ENCODE assay signal across 2 cellular contexts in the genomic region with DNA sequence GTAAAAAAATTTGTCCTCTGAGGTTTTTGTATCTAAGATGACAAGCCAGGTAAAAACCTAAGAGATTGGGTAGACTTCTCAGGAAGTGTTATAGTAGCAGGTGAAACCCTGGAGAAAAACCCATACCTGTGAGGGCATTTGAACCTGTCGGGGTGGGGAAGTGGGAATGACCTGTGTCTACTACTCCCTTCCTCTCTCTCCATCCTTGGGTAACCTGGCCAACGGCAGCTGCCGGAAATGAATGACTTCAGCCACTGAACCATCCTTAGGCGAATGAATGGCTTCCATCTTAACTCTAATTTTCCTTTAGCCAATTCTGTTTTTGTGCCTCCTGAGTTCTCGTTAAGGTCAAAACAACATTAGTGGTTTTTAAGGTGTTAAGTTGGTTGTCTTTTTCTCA.
TF ChIP-seq lines count a peak whose summit lies in the region.

No MANE protein-coding gene starts in this region.

TF ChIP-seq in HCT116, 20 proteins besides CTCF, POLR2A, EP300 and RAD21:
- TF ChIP-seq FOSL1 (IDR thresholded peaks at IDR 0.05; ENCODE audit: low read depth): no peak
- TF ChIP-seq, protein P1, sequence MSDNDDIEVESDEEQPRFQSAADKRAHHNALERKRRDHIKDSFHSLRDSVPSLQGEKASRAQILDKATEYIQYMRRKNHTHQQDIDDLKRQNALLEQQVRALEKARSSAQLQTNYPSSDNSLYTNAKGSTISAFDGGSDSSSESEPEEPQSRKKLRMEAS (IDR thresholded peaks at IDR 0.05): no peak
- TF ChIP-seq, protein P2, sequence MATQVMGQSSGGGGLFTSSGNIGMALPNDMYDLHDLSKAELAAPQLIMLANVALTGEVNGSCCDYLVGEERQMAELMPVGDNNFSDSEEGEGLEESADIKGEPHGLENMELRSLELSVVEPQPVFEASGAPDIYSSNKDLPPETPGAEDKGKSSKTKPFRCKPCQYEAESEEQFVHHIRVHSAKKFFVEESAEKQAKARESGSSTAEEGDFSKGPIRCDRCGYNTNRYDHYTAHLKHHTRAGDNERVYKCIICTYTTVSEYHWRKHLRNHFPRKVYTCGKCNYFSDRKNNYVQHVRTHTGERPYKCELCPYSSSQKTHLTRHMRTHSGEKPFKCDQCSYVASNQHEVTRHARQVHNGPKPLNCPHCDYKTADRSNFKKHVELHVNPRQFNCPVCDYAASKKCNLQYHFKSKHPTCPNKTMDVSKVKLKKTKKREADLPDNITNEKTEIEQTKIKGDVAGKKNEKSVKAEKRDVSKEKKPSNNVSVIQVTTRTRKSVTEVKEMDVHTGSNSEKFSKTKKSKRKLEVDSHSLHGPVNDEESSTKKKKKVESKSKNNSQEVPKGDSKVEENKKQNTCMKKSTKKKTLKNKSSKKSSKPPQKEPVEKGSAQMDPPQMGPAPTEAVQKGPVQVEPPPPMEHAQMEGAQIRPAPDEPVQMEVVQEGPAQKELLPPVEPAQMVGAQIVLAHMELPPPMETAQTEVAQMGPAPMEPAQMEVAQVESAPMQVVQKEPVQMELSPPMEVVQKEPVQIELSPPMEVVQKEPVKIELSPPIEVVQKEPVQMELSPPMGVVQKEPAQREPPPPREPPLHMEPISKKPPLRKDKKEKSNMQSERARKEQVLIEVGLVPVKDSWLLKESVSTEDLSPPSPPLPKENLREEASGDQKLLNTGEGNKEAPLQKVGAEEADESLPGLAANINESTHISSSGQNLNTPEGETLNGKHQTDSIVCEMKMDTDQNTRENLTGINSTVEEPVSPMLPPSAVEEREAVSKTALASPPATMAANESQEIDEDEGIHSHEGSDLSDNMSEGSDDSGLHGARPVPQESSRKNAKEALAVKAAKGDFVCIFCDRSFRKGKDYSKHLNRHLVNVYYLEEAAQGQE (IDR thresholded peaks at IDR 0.05; ENCODE audit: low read depth): no peak
- TF ChIP-seq CEBPB (IDR thresholded peaks at IDR 0.05; ENCODE audit: low read depth): no peak
- no peak for TF ChIP-seq SIN3A (IDR thresholded peaks at IDR 0.05; ENCODE audit: low read depth)
- no peak for TF ChIP-seq SP1 (IDR thresholded peaks at IDR 0.05; ENCODE audit: low read depth)
- TF ChIP-seq YY1 (IDR thresholded peaks at IDR 0.05; ENCODE audit: extremely low read depth, insufficient replicate concordance, low read depth, low read length): no peak
- no peak for TF ChIP-seq TCF7L2 (IDR thresholded peaks at IDR 0.05; ENCODE audit: borderline replicate concordance, extremely low read depth, insufficient read depth, insufficient read length)
TF ChIP-seq in HCT116: peak in this region for 0.

TF ChIP-seq in GM12878, 131 proteins besides CTCF, POLR2A, EP300 and RAD21 (continues in another document):
- TF ChIP-seq E2F4 (IDR thresholded peaks at IDR 0.05; ENCODE audit: low read depth, low read length): no peak
- no peak for TF ChIP-seq BCL11A (IDR thresholded peaks at IDR 0.05; ENCODE audit: low read depth, low read length)
- TF ChIP-seq, protein P3, sequence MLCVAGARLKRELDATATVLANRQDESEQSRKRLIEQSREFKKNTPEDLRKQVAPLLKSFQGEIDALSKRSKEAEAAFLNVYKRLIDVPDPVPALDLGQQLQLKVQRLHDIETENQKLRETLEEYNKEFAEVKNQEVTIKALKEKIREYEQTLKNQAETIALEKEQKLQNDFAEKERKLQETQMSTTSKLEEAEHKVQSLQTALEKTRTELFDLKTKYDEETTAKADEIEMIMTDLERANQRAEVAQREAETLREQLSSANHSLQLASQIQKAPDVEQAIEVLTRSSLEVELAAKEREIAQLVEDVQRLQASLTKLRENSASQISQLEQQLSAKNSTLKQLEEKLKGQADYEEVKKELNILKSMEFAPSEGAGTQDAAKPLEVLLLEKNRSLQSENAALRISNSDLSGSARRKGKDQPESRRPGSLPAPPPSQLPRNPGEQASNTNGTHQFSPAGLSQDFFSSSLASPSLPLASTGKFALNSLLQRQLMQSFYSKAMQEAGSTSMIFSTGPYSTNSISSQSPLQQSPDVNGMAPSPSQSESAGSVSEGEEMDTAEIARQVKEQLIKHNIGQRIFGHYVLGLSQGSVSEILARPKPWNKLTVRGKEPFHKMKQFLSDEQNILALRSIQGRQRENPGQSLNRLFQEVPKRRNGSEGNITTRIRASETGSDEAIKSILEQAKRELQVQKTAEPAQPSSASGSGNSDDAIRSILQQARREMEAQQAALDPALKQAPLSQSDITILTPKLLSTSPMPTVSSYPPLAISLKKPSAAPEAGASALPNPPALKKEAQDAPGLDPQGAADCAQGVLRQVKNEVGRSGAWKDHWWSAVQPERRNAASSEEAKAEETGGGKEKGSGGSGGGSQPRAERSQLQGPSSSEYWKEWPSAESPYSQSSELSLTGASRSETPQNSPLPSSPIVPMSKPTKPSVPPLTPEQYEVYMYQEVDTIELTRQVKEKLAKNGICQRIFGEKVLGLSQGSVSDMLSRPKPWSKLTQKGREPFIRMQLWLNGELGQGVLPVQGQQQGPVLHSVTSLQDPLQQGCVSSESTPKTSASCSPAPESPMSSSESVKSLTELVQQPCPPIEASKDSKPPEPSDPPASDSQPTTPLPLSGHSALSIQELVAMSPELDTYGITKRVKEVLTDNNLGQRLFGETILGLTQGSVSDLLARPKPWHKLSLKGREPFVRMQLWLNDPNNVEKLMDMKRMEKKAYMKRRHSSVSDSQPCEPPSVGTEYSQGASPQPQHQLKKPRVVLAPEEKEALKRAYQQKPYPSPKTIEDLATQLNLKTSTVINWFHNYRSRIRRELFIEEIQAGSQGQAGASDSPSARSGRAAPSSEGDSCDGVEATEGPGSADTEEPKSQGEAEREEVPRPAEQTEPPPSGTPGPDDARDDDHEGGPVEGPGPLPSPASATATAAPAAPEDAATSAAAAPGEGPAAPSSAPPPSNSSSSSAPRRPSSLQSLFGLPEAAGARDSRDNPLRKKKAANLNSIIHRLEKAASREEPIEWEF (IDR thresholded peaks at IDR 0.05; ENCODE audit: insufficient replicate concordance, low read depth, low read length): no peak
- TF ChIP-seq NBN (IDR thresholded peaks at IDR 0.05): no peak
- no peak for TF ChIP-seq ZNF622 (IDR thresholded peaks at IDR 0.05)
- TF ChIP-seq HDAC2 (IDR thresholded peaks at IDR 0.05): no peak
- TF ChIP-seq ZNF24 (IDR thresholded peaks at IDR 0.05): 0 out of 2 replicates have a peak, but pooled peaks have one; percentile 36
- no peak for TF ChIP-seq NRF1 (conservative IDR thresholded peaks at IDR 0.05; ENCODE audit: low read depth, low read length)
- no peak for TF ChIP-seq CBX3 (IDR thresholded peaks at IDR 0.05; ENCODE audit: borderline replicate concordance, low read depth)
- TF ChIP-seq, protein P4, sequence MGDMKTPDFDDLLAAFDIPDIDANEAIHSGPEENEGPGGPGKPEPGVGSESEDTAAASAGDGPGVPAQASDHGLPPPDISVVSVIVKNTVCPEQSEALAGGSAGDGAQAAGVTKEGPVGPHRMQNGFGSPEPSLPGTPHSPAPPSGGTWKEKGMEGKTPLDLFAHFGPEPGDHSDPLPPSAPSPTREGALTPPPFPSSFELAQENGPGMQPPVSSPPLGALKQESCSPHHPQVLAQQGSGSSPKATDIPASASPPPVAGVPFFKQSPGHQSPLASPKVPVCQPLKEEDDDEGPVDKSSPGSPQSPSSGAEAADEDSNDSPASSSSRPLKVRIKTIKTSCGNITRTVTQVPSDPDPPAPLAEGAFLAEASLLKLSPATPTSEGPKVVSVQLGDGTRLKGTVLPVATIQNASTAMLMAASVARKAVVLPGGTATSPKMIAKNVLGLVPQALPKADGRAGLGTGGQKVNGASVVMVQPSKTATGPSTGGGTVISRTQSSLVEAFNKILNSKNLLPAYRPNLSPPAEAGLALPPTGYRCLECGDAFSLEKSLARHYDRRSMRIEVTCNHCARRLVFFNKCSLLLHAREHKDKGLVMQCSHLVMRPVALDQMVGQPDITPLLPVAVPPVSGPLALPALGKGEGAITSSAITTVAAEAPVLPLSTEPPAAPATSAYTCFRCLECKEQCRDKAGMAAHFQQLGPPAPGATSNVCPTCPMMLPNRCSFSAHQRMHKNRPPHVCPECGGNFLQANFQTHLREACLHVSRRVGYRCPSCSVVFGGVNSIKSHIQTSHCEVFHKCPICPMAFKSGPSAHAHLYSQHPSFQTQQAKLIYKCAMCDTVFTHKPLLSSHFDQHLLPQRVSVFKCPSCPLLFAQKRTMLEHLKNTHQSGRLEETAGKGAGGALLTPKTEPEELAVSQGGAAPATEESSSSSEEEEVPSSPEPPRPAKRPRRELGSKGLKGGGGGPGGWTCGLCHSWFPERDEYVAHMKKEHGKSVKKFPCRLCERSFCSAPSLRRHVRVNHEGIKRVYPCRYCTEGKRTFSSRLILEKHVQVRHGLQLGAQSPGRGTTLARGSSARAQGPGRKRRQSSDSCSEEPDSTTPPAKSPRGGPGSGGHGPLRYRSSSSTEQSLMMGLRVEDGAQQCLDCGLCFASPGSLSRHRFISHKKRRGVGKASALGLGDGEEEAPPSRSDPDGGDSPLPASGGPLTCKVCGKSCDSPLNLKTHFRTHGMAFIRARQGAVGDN (IDR thresholded peaks at IDR 0.05): peak; percentile 62; the same call in 1 of the 2 replicates
- TF ChIP-seq NFYA (IDR thresholded peaks at IDR 0.05; ENCODE audit: borderline replicate concordance, low read depth, low read length): no peak
- no peak for TF ChIP-seq FOXM1 (IDR thresholded peaks at IDR 0.05; ENCODE audit: low read depth, low read length)
- TF ChIP-seq, protein P2 (IDR thresholded peaks at IDR 0.05; ENCODE audit: low read depth, low read length): no peak
- 0 out of 2 replicates have a peak, but pooled peaks have one; percentile 23 for TF ChIP-seq BMI1 (IDR thresholded peaks at IDR 0.05; ENCODE audit: borderline replicate concordance)
- peak in 1 of 2 experiments; percentile 26; a peak in 2 of 4 replicates for TF ChIP-seq IKZF2 (IDR thresholded peaks at IDR 0.05)
- TF ChIP-seq SPI1 (IDR thresholded peaks at IDR 0.05; ENCODE audit: borderline replicate concordance, insufficient read depth, low read depth, low read length): peak; percentile 36; the same call in 1 of the 2 replicates
- no peak for TF ChIP-seq BHLHE40 (IDR thresholded peaks at IDR 0.05; ENCODE audit: borderline replicate concordance in 1 of 2, low read depth in 2 of 2, low read length in 1 of 2)
- peak; percentile 63 for TF ChIP-seq IKZF1 (conservative IDR thresholded peaks at IDR 0.05)
- TF ChIP-seq MYB (IDR thresholded peaks at IDR 0.05; ENCODE audit: borderline replicate concordance, low read depth, low read length): no peak
- 0 out of 2 replicates have a peak, but pooled peaks have one; percentile 30 for TF ChIP-seq NR2F1 (conservative IDR thresholded peaks at IDR 0.05)
- TF ChIP-seq, protein P5, sequence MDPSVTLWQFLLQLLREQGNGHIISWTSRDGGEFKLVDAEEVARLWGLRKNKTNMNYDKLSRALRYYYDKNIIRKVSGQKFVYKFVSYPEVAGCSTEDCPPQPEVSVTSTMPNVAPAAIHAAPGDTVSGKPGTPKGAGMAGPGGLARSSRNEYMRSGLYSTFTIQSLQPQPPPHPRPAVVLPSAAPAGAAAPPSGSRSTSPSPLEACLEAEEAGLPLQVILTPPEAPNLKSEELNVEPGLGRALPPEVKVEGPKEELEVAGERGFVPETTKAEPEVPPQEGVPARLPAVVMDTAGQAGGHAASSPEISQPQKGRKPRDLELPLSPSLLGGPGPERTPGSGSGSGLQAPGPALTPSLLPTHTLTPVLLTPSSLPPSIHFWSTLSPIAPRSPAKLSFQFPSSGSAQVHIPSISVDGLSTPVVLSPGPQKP (IDR thresholded peaks at IDR 0.05; ENCODE audit: low read depth, low read length): no peak
- TF ChIP-seq, protein P1 (IDR thresholded peaks at IDR 0.05; ENCODE audit: low read depth, low read length): no peak
- TF ChIP-seq MLLT1 (IDR thresholded peaks at IDR 0.05): no peak
- no peak for TF ChIP-seq TCF3 (IDR thresholded peaks at IDR 0.05; ENCODE audit: borderline replicate concordance, insufficient read depth, low read depth, low read length)
- no peak for TF ChIP-seq SIX5 (IDR thresholded peaks at IDR 0.05; ENCODE audit: low read depth, low read length, severe bottlenecking)
- 0 out of 2 replicates have a peak, but pooled peaks have one; percentile 45 for TF ChIP-seq YY1 (IDR thresholded peaks at IDR 0.05; ENCODE audit: low read depth, low read length)
- TF ChIP-seq KLF5 (IDR thresholded peaks at IDR 0.05; ENCODE audit: partially characterized antibody): no peak
- TF ChIP-seq PML (IDR thresholded peaks at IDR 0.05; ENCODE audit: low read length): no peak
- TF ChIP-seq POLR2AphosphoS5 (IDR thresholded peaks at IDR 0.05; ENCODE audit: low read length): 0 out of 2 replicates have a peak, but pooled peaks have one; percentile 45
